In genomic region chr1:9910425-9911178, GRCh38 we compare ENCODE assay signal across 1 cellular context.
A peak's percentile ranks its signal among the peaks of the same experiment; 100 is the strongest.
TF ChIP-seq lines count a peak whose summit lies in the region.

No MANE protein-coding gene starts in this region.

TF ChIP-seq in K562, 482 proteins besides CTCF, POLR2A, EP300 and RAD21 (continued from another document and continues in another):
- TF ChIP-seq FOXK2 (conservative IDR thresholded peaks at IDR 0.05 in 1 of 2, IDR thresholded peaks at IDR 0.05 in 1 of 2; ENCODE audit: low read depth in 2 of 2) = peak; percentile 46 to 89; a peak in 3 of 4 replicates
- peak; percentile 44 for TF ChIP-seq DMBX1 (CRISPR knock-in tag; IDR thresholded peaks at IDR 0.05; ENCODE audit: borderline replicate concordance)
- no peak for TF ChIP-seq ZNF280B (CRISPR knock-in tag; IDR thresholded peaks at IDR 0.05)
- TF ChIP-seq ZNF436 (CRISPR knock-in tag; IDR thresholded peaks at IDR 0.05) = no peak
- TF ChIP-seq ZFP1 (CRISPR knock-in tag; IDR thresholded peaks at IDR 0.05) = no peak
- no peak for TF ChIP-seq ZNF232 (CRISPR knock-in tag; IDR thresholded peaks at IDR 0.05)
- TF ChIP-seq SRSF1 (IDR thresholded peaks at IDR 0.05; ENCODE audit: low read depth, low read length) = no peak
- TF ChIP-seq, protein P1, sequence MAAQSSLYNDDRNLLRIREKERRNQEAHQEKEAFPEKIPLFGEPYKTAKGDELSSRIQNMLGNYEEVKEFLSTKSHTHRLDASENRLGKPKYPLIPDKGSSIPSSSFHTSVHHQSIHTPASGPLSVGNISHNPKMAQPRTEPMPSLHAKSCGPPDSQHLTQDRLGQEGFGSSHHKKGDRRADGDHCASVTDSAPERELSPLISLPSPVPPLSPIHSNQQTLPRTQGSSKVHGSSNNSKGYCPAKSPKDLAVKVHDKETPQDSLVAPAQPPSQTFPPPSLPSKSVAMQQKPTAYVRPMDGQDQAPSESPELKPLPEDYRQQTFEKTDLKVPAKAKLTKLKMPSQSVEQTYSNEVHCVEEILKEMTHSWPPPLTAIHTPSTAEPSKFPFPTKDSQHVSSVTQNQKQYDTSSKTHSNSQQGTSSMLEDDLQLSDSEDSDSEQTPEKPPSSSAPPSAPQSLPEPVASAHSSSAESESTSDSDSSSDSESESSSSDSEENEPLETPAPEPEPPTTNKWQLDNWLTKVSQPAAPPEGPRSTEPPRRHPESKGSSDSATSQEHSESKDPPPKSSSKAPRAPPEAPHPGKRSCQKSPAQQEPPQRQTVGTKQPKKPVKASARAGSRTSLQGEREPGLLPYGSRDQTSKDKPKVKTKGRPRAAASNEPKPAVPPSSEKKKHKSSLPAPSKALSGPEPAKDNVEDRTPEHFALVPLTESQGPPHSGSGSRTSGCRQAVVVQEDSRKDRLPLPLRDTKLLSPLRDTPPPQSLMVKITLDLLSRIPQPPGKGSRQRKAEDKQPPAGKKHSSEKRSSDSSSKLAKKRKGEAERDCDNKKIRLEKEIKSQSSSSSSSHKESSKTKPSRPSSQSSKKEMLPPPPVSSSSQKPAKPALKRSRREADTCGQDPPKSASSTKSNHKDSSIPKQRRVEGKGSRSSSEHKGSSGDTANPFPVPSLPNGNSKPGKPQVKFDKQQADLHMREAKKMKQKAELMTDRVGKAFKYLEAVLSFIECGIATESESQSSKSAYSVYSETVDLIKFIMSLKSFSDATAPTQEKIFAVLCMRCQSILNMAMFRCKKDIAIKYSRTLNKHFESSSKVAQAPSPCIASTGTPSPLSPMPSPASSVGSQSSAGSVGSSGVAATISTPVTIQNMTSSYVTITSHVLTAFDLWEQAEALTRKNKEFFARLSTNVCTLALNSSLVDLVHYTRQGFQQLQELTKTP (IDR thresholded peaks at IDR 0.05; ENCODE audit: low read depth in 1 of 2, partially characterized antibody in 2 of 2) = peak in 1 of 2 experiments; percentile 48
- no peak for TF ChIP-seq ATF3 (IDR thresholded peaks at IDR 0.05)
- TF ChIP-seq ATF3 (CRISPR knock-in tag; conservative IDR thresholded peaks at IDR 0.05) = no peak
- peak; percentile 15 for TF ChIP-seq ZFP36 (IDR thresholded peaks at IDR 0.05; ENCODE audit: low read depth, low read length, partially characterized antibody)
- TF ChIP-seq, protein P2, sequence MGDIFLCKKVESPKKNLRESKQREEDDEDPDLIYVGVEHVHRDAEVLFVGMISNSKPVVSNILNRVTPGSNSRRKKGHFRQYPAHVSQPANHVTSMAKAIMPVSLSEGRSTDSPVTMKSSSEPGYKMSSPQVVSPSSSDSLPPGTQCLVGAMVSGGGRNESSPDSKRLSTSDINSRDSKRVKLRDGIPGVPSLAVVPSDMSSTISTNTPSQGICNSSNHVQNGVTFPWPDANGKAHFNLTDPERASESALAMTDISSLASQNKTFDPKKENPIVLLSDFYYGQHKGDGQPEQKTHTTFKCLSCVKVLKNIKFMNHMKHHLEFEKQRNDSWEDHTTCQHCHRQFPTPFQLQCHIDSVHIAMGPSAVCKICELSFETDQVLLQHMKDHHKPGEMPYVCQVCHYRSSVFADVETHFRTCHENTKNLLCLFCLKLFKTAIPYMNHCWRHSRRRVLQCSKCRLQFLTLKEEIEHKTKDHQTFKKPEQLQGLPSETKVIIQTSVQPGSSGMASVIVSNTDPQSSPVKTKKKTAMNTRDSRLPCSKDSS (IDR thresholded peaks at IDR 0.05; ENCODE audit: low read depth, partially characterized antibody) = no peak
- peak; percentile 91 to 92 for TF ChIP-seq NRF1 (conservative IDR thresholded peaks at IDR 0.05 in 1 of 2, IDR thresholded peaks at IDR 0.05 in 1 of 2)
- no peak; the same call in 1 of the 2 replicates for TF ChIP-seq MTA2 (IDR thresholded peaks at IDR 0.05; ENCODE audit: low read depth)
- TF ChIP-seq ZNF586 (CRISPR knock-in tag; conservative IDR thresholded peaks at IDR 0.05) = no peak
- TF ChIP-seq, protein P3, sequence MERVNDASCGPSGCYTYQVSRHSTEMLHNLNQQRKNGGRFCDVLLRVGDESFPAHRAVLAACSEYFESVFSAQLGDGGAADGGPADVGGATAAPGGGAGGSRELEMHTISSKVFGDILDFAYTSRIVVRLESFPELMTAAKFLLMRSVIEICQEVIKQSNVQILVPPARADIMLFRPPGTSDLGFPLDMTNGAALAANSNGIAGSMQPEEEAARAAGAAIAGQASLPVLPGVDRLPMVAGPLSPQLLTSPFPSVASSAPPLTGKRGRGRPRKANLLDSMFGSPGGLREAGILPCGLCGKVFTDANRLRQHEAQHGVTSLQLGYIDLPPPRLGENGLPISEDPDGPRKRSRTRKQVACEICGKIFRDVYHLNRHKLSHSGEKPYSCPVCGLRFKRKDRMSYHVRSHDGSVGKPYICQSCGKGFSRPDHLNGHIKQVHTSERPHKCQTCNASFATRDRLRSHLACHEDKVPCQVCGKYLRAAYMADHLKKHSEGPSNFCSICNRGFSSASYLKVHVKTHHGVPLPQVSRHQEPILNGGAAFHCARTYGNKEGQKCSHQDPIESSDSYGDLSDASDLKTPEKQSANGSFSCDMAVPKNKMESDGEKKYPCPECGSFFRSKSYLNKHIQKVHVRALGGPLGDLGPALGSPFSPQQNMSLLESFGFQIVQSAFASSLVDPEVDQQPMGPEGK (CRISPR knock-in tag; IDR thresholded peaks at IDR 0.05; ENCODE audit: borderline replicate concordance) = peak; percentile 10; the same call in 1 of the 2 replicates
- no peak for TF ChIP-seq NR3C1 (CRISPR knock-in tag; IDR thresholded peaks at IDR 0.05)
- no peak for TF ChIP-seq ZNF561 (CRISPR knock-in tag; conservative IDR thresholded peaks at IDR 0.05)
- TF ChIP-seq COPS2 (conservative IDR thresholded peaks at IDR 0.05) = no peak
- TF ChIP-seq ELF2 (CRISPR knock-in tag; IDR thresholded peaks at IDR 0.05) = no peak
- no peak for TF ChIP-seq ZNF175 (CRISPR knock-in tag; IDR thresholded peaks at IDR 0.05; ENCODE audit: low read depth)
- TF ChIP-seq CAMTA2 (CRISPR knock-in tag; conservative IDR thresholded peaks at IDR 0.05) = no peak
- TF ChIP-seq CBFA2T2 (conservative IDR thresholded peaks at IDR 0.05) = no peak
- TF ChIP-seq SPI1 (IDR thresholded peaks at IDR 0.05; ENCODE audit: borderline replicate concordance, low read depth, low read length) = no peak
- no peak for TF ChIP-seq E2F3 (CRISPR knock-in tag; IDR thresholded peaks at IDR 0.05)
- peak; percentile 75 for TF ChIP-seq HMGN3 (IDR thresholded peaks at IDR 0.05; ENCODE audit: borderline replicate concordance, extremely low read depth, insufficient read length, low read depth, low read length)
- TF ChIP-seq ARID2 (IDR thresholded peaks at IDR 0.05) = no peak
- TF ChIP-seq POLR2AphosphoS2 (IDR thresholded peaks at IDR 0.05; ENCODE audit: low read length) = no peak
- TF ChIP-seq MTA1 (IDR thresholded peaks at IDR 0.05; ENCODE audit: borderline replicate concordance) = peak; percentile 68; the same call in 1 of the 2 replicates
- TF ChIP-seq, protein P4, sequence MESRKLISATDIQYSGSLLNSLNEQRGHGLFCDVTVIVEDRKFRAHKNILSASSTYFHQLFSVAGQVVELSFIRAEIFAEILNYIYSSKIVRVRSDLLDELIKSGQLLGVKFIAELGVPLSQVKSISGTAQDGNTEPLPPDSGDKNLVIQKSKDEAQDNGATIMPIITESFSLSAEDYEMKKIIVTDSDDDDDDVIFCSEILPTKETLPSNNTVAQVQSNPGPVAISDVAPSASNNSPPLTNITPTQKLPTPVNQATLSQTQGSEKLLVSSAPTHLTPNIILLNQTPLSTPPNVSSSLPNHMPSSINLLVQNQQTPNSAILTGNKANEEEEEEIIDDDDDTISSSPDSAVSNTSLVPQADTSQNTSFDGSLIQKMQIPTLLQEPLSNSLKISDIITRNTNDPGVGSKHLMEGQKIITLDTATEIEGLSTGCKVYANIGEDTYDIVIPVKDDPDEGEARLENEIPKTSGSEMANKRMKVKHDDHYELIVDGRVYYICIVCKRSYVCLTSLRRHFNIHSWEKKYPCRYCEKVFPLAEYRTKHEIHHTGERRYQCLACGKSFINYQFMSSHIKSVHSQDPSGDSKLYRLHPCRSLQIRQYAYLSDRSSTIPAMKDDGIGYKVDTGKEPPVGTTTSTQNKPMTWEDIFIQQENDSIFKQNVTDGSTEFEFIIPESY (CRISPR knock-in tag; IDR thresholded peaks at IDR 0.05) = peak; percentile 33; the same call in 1 of the 2 replicates
- TF ChIP-seq E2F1 (CRISPR knock-in tag; IDR thresholded peaks at IDR 0.05) = no peak
- TF ChIP-seq CCAR2 (IDR thresholded peaks at IDR 0.05; ENCODE audit: low read depth, low read length) = no peak
- no peak for TF ChIP-seq SLC30A9 (CRISPR knock-in tag; IDR thresholded peaks at IDR 0.05)
- TF ChIP-seq RBM22 (IDR thresholded peaks at IDR 0.05; ENCODE audit: low read depth, low read length, poor library complexity, severe bottlenecking) = no peak
- no peak for TF ChIP-seq PHB2 (IDR thresholded peaks at IDR 0.05; ENCODE audit: low read depth)
- TF ChIP-seq ZNF41 (CRISPR knock-in tag; conservative IDR thresholded peaks at IDR 0.05) = no peak
- 0 out of 2 replicates have a peak, but pooled peaks have one; percentile 64 for TF ChIP-seq ETV1 (tag; conservative IDR thresholded peaks at IDR 0.05; ENCODE audit: low read depth)
- no peak for TF ChIP-seq SAFB (IDR thresholded peaks at IDR 0.05; ENCODE audit: borderline replicate concordance, low read depth, low read length)
- TF ChIP-seq ELK1 (CRISPR knock-in tag; IDR thresholded peaks at IDR 0.05) = no peak
- 0 out of 2 replicates have a peak, but pooled peaks have one; percentile 44 for TF ChIP-seq ZBTB9 (CRISPR knock-in tag; IDR thresholded peaks at IDR 0.05)
- no peak for TF ChIP-seq ZNF551 (CRISPR knock-in tag; IDR thresholded peaks at IDR 0.05)
- TF ChIP-seq GATAD2A (IDR thresholded peaks at IDR 0.05) = no peak
- peak; percentile 72; the same call in 1 of the 2 replicates for TF ChIP-seq HDGF (IDR thresholded peaks at IDR 0.05)
- TF ChIP-seq, protein P5, sequence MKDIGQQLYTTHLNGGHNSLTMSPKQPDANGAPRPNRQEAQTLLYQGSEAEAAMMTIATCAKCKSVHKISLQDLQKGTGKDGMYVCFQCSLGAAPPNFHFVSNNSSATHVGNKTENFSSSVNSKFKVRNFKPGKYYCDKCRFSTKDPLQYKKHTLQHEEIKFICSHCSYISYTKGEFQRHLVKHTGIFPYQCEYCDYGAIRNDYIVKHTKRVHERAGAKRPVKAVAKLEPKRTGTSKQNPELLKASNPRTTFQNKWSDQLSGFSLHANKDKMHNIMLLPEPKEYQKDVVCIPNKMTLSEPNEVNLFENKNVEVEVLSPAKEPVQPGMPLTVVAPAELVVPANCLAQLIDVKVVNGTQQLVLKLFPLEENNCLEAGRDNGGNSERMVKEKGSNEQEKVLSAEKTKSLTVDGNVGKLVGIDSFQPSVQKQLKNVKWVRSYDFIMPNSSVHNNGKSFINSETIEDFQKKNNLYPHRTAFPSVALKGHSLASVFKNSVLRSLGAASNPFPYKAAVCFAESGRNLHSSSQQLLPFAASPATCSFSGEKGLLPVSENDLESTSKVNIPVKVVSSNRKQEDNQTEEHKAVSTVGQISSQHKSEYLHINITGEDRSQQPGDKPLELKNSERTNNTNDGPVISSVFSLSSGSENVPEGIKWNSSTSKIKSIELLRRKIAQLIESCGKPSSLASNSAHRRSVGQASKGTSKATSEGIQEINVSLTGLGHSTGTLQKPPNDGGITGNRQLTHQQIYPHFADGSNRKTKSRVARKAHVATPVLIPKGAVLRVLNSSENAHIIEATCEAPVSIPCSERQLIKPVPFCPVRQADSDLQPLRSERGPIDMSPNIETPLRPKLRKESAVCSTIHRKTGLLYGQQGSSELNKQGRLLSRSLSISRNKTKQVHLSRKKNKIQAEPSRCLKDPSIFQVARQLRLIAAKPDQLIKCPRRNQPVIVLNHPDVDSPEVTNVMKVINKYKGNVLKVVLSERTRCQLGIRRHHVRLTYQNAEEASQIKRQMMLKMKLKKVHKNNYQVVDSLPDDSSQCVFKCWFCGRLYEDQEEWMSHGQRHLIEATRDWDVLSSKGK (CRISPR knock-in tag; IDR thresholded peaks at IDR 0.05) = no peak
- TF ChIP-seq TCF7L2 (IDR thresholded peaks at IDR 0.05; ENCODE audit: low read depth, low read length) = no peak; the same call in 1 of the 2 replicates
- TF ChIP-seq KLF16 (IDR thresholded peaks at IDR 0.05) = no peak
- TF ChIP-seq MIER1 (IDR thresholded peaks at IDR 0.05; ENCODE audit: low read depth) = no peak
- TF ChIP-seq MCM7 (IDR thresholded peaks at IDR 0.05) = no peak
